ENCODE assay signal across 11 cellular contexts in genomic region chr9:135076143-135076875, GRCh38. TPM values are rescaled to one million over a fixed set of nuclear protein-coding genes. Genes with fewer than 3 reads are reported as not detected.
A peak's percentile ranks its signal among the peaks of the same experiment; 100 is the strongest.
DNase-seq lines count a peak whose midpoint lies in the region; ATAC-seq and TF ChIP-seq lines count a peak whose summit lies in the region.
"Had no signal": no experiment of that assay in that cellular context is flagged by ENCODE, and none has a peak within 500 bp of the region (broad histone marks: within the 10 kb centered on the region; RNA-seq: fewer than 3 reads in every experiment).

No MANE protein-coding gene starts in this region.

- no peaks in the 10 kb centered on the region for H3K36me3 ChIP-seq in RWPE2 (ENCODE audit: low read depth)
- no peaks in the 10 kb centered on the region for H3K36me3 ChIP-seq in rectal smooth muscle tissue (ENCODE audit: control insufficient read depth, insufficient read depth, low read length)

- no peaks in the 10 kb centered on the region for H3K9me3 Mint-ChIP-seq in activated T-cell treated with anti-CD3 and anti-CD28 coated beads, Interleukin-2, amount 50 U/mL, for 4 hours
- H3K9me3 Mint-ChIP-seq: activated T-helper 1 cell treated with anti-CD3 and anti-CD28 coated beads, Interleukin-12 subunit alpha, Interleukin-12 subunit beta, Interleukin-2, Interleukin-4 antibody, amounts not matched to agents 30 ng/mL and 10 ng/mL and 1 ng/mL, durations not matched to agents 14 hours and 24 hours and 36 hours had no signal

- WGBS in right cardiac atrium, result 23% methylated on average over 19 of the region's 19 CpGs

- H3K36me3 Mint-ChIP-seq in activated T-cell treated with anti-CD3 and anti-CD28 coated beads, Interleukin-2, amount 50 U/mL, for 4 hours (ENCODE audit: insufficient read depth), result no peaks in the 10 kb centered on the region

- no peak overlapping the region for H3K9ac ChIP-seq in rectal smooth muscle tissue (ENCODE audit: low read length)

- no peak for TF ChIP-seq CTCF in RWPE2 (IDR thresholded peaks at IDR 0.05; ENCODE audit: poor library complexity, severe bottlenecking)

- H3K27me3 Mint-ChIP-seq in activated T-cell treated with anti-CD3 and anti-CD28 coated beads, Interleukin-2, amount 50 U/mL, for 4 hours (ENCODE audit: low read depth), result peaks cover 29% of the 10 kb centered on the region

- no peaks in the 10 kb centered on the region for H3K4me1 ChIP-seq in RWPE2 (ENCODE audit: insufficient read depth, poor library complexity, severe bottlenecking)
- peaks cover 2% of the 10 kb centered on the region for H3K4me1 ChIP-seq in right cardiac atrium (ENCODE audit: control insufficient read depth, insufficient read depth, low read length)
- H3K4me1 ChIP-seq in rectal smooth muscle tissue (ENCODE audit: control insufficient read depth, insufficient read depth, low read length), result no peaks in the 10 kb centered on the region

- no peak overlapping the region for H3K27ac ChIP-seq in RWPE2 (ENCODE audit: poor library complexity, severe bottlenecking)
- no peak overlapping the region for H3K27ac ChIP-seq in right cardiac atrium (ENCODE audit: low read length)
- H3K27ac ChIP-seq in rectal smooth muscle tissue (ENCODE audit: low read depth, low read length), result no peak overlapping the region

- no peak for ATAC-seq in RWPE2 (ENCODE audit: low read depth)
- ATAC-seq in right cardiac atrium, result no peak
- no peak for ATAC-seq in GM19467 (IDR thresholded peaks at IDR 0.05; ENCODE audit: unreplicated experiment)
- ATAC-seq in GM19397 (IDR thresholded peaks at IDR 0.05; ENCODE audit: unreplicated experiment), result no peak
- no peak for ATAC-seq in activated T-cell treated with anti-CD3 and anti-CD28 coated beads, Interleukin-2, amount 50 U/mL, for 4 hours
- ATAC-seq: Panc1 had no signal

- H3K27me3 ChIP-seq in RWPE2 (ENCODE audit: insufficient read depth, poor library complexity, severe bottlenecking), result peaks cover 42% of the 10 kb centered on the region
- no peaks in the 10 kb centered on the region for H3K27me3 ChIP-seq in right cardiac atrium (ENCODE audit: control insufficient read depth, insufficient read depth)
- peaks cover 6% of the 10 kb centered on the region for H3K27me3 ChIP-seq in rectal smooth muscle tissue (ENCODE audit: control insufficient read depth, insufficient read depth, low read length)

- H3K9me3 ChIP-seq in RWPE2 (ENCODE audit: severe bottlenecking) (no peaks in the 10 kb centered on the region), right cardiac atrium (ENCODE audit: control insufficient read depth, low read length) (no peaks in the 10 kb centered on the region)

- no peak overlapping the region for H3K4me3 Mint-ChIP-seq in activated T-cell treated with anti-CD3 and anti-CD28 coated beads, Interleukin-2, amount 50 U/mL, for 4 hours
- H3K4me3 Mint-ChIP-seq: activated T-helper 1 cell treated with anti-CD3 and anti-CD28 coated beads, Interleukin-12 subunit alpha, Interleukin-12 subunit beta, Interleukin-2, Interleukin-4 antibody, amounts not matched to agents 30 ng/mL and 10 ng/mL and 1 ng/mL, durations not matched to agents 14 hours and 24 hours and 36 hours had no signal

- peak; percentile 36 for DNase-seq in Ammon's horn (ENCODE audit: low spot score)
- peak; percentile 32 for DNase-seq in RWPE2 (ENCODE audit: low spot score)
- DNase-seq in right cardiac atrium, result no peak
- no peak for DNase-seq in MV-4-11 (lab: John Stamatoyannopoulos, UW)
- DNase-seq in activated T-cell treated with anti-CD3 and anti-CD28 coated beads, Interleukin-2, amount 50 U/mL, for 4 hours, result no peak
- DNase-seq: Karpas-422 had no signal

- intact Hi-C loops in right cardiac atrium (cut with DNase I), result no loop called here

- H3K4me3 ChIP-seq in RWPE2 (ENCODE audit: severe bottlenecking) (no peak overlapping the region), right cardiac atrium (ENCODE audit: low read length) (peak overlapping the region; percentile 48), rectal smooth muscle tissue (ENCODE audit: low read length) (peak overlapping the region; percentile 45)

- H3K4me1 Mint-ChIP-seq in activated T-cell treated with anti-CD3 and anti-CD28 coated beads, Interleukin-2, amount 50 U/mL, for 4 hours (ENCODE audit: low read depth), result peaks cover 3% of the 10 kb centered on the region

RNA-seq across cellular contexts. Expression of gene OLFM1, which starts 11.2 kb away (rescaled TPM):
- 10 to 100 TPM in 2 of 4 donors, 1 to 10 TPM in 2; 8.8 to 19.0 (median 9.5) TPM for total RNA-seq in right cardiac atrium
- polyA plus RNA-seq in right cardiac atrium, result 19.1 TPM
- total RNA-seq in activated T-cell treated with anti-CD3 and anti-CD28 coated beads, Interleukin-2, amount 50 U/mL, for 4 hours, result under 1 TPM in 2 of 3 donors, not detected in 1; 0.22 to 0.26 TPM

Comparison
In these comparisons a context has a peak if more than half of its experiments do, and no peak if none do; other contexts are left out.
1. DNase-seq: peak in Ammon's horn (single experiment) and RWPE2 (single experiment); none in right cardiac atrium (0 of 3), MV-4-11 (single experiment) and activated T-cell treated with anti-CD3 and anti-CD28 coated beads, Interleukin-2, amount 50 U/mL, for 4 hours (single experiment).
2. RNA of gene OLFM1, which starts 11.2 kb away (total RNA-seq): 8.8 to 19.0 TPM in right cardiac atrium; 0.22 to 0.26 TPM in activated T-cell treated with anti-CD3 and anti-CD28 coated beads, Interleukin-2, amount 50 U/mL, for 4 hours; every median in the first group is over 4 times any median in the second.